ENCODE assay signal across 19 cellular contexts in genomic region chr16:78200623-78201096, GRCh38.
DNase-seq lines count a peak whose midpoint lies in the region; ATAC-seq and TF ChIP-seq lines count a peak whose summit lies in the region.
"Had no signal": no experiment of that assay in that cellular context is flagged by ENCODE, and none has a peak within 500 bp of the region (broad histone marks: within the 10 kb centered on the region; RNA-seq: fewer than 3 reads in every experiment).

No MANE protein-coding gene starts in this region.

- DNase-seq in DMS153 treated with DMSO at 0.1 percent for 48 hours (lab: John Stamatoyannopoulos, UW; ENCODE audit: unreplicated experiment) (peak; percentile 61), NCI-H748 (lab: John Stamatoyannopoulos, UW; ENCODE audit: unreplicated experiment) (peak; percentile 76), left lung (no peak), DMS79 (lab: John Stamatoyannopoulos, UW) (no peak), pons (ENCODE audit: low spot score) (no peak)
- DNase-seq: activated CD4-positive, alpha-beta T cell treated with anti-CD3 and anti-CD28 coated beads, Interleukin-2, amount 50 U/mL, for 4 hours; activated naive CD4-positive, alpha-beta T cell treated with anti-CD3 and anti-CD28 coated beads for 36 hours; activated T-cell treated with anti-CD3 and anti-CD28 coated beads, Interleukin-2, amount 50 U/mL, for 72 hours; brain microvascular endothelial cell; lower lobe of right lung; NCI-H2107; NCI-H524; right cardiac atrium; stimulated activated CD4-positive, alpha-beta T cell treated with anti-CD3 and anti-CD28 coated beads, Interleukin-4, amount 100 ng/mL, for 1 hour had no signal

- no peaks in the 10 kb centered on the region for H3K9me3 ChIP-seq in left lung
- H3K9me3 ChIP-seq: lower lobe of right lung, SJSA1 had no signal

- H3K36me3 ChIP-seq in left lung = no peaks in the 10 kb centered on the region
- H3K36me3 ChIP-seq: brain microvascular endothelial cell, lower lobe of right lung, SJSA1 had no signal

- no peaks in the 10 kb centered on the region for H3K27me3 ChIP-seq in left lung
- H3K27me3 ChIP-seq: brain microvascular endothelial cell, SJSA1 had no signal

- TF ChIP-seq CTCF in 22Rv1 (IDR thresholded peaks at IDR 0.05) = no peak
- no peak for TF ChIP-seq CTCF in left lung (IDR thresholded peaks at IDR 0.05)

- peak; percentile 83 for ATAC-seq in left lung
- ATAC-seq in GM21529 (IDR thresholded peaks at IDR 0.05; ENCODE audit: unreplicated experiment) = no peak
- ATAC-seq in HG02981 (IDR thresholded peaks at IDR 0.05; ENCODE audit: unreplicated experiment) = no peak
- ATAC-seq: activated T-cell treated with anti-CD3 and anti-CD28 coated beads, Interleukin-2, amount 50 U/mL, for 72 hours; GM12878; right cardiac atrium had no signal

- H3K4me3 ChIP-seq in left lung = no peak overlapping the region
- H3K4me3 ChIP-seq: GM12878, lower lobe of right lung, SJSA1 had no signal

- no peaks in the 10 kb centered on the region for H3K4me1 ChIP-seq in left lung
- H3K4me1 ChIP-seq: lower lobe of right lung, SJSA1 had no signal

- H3K27ac ChIP-seq in 22Rv1 (peak overlapping the region; percentile 55), left lung (no peak overlapping the region)
- H3K27ac ChIP-seq: brain microvascular endothelial cell, lower lobe of right lung, SJSA1 had no signal

- intact Hi-C loops in left lung (cut with DNase I) = no loop called here

Comparison
In these comparisons a context has a peak if more than half of its experiments do, and no peak if none do; other contexts are left out.
1. DNase-seq: peak in DMS153 treated with DMSO at 0.1 percent for 48 hours (single experiment) and NCI-H748 (single experiment); none in left lung (0 of 2), DMS79 (single experiment) and pons (single experiment).